1 cellular context compared by ENCODE assay signal in the genomic region with DNA sequence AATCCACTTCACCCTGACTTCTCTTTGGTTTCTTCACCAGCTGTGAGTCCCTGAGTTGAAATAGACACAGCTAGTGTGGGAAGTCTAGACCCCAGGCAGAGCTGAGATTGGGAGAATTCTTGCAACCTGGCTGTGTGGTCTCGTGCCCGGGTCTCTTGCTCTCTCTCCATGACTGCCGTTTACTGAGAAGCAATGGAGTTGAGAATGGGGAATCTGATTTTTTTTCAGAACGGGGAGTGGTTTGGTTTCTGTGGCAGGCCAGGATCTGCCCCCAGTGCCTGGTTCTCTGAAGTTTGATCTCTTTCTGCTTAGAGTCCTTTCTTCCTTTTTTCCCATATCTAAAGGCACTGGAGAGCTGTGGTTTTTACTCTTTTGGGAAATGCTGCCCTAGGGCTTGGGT.
TF ChIP-seq lines count a peak whose summit lies in the region.

No MANE protein-coding gene starts in this region.

TF ChIP-seq in IMR-90, 13 proteins besides CTCF, POLR2A, EP300 and RAD21:
- TF ChIP-seq RCOR1 (IDR thresholded peaks at IDR 0.05; ENCODE audit: insufficient replicate concordance, low read length), result no peak
